In genomic region chr3:194482196-194482593, GRCh38 we compare ENCODE assay signal across 13 cellular contexts.
DNase-seq lines count a peak whose midpoint lies in the region; ATAC-seq and TF ChIP-seq lines count a peak whose summit lies in the region.
"Had no signal": no experiment of that assay in that cellular context is flagged by ENCODE, and none has a peak within 500 bp of the region (broad histone marks: within the 10 kb centered on the region; RNA-seq: fewer than 3 reads in every experiment).

No MANE protein-coding gene starts in this region.

- peaks cover 46% of the 10 kb centered on the region for H3K4me1 Mint-ChIP-seq in activated naive CD4-positive, alpha-beta T cell treated with anti-CD3 and anti-CD28 coated beads, Interleukin-2, amount 50 U/mL, for 24 hours

- peak overlapping the region; percentile 77 for H3K4me3 Mint-ChIP-seq in activated naive CD4-positive, alpha-beta T cell treated with anti-CD3 and anti-CD28 coated beads, Interleukin-2, amount 50 U/mL, for 24 hours

- peak overlapping the region; percentile 83 for H3K27ac Mint-ChIP-seq in activated naive CD4-positive, alpha-beta T cell treated with anti-CD3 and anti-CD28 coated beads, Interleukin-2, amount 50 U/mL, for 24 hours

- H3K36me3 ChIP-seq in OCI-LY3 (replicated peaks; ENCODE audit: low read depth, low read length) (peaks cover 25% of the 10 kb centered on the region), subcutaneous abdominal adipose tissue (ENCODE audit: control insufficient read depth in 5 of 5, insufficient read depth in 5 of 5, low read length in 5 of 5) (peaks cover 3 to 18% (median 4%) of the 10 kb centered on the region in 5 donors)

- H4K20me1 ChIP-seq in OCI-LY3 (ENCODE audit: insufficient read depth, low read length), result peaks cover 71% of the 10 kb centered on the region

- TF ChIP-seq CTCF in OCI-LY3 (IDR thresholded peaks at IDR 0.05; ENCODE audit: low read depth, low read length), result no peak
- no peak for TF ChIP-seq CTCF in coronary artery (IDR thresholded peaks at IDR 0.05)

- H3K27ac ChIP-seq in OCI-LY3 (ENCODE audit: low read length) (no peak overlapping the region), coronary artery (peak overlapping the region; percentile 27 to 67), subcutaneous abdominal adipose tissue (ENCODE audit: low read depth, low read length) (peak overlapping the region; percentile 64)
- H3K27ac ChIP-seq: foreskin keratinocyte, vagina had no signal

- H3K27me3 Mint-ChIP-seq in activated naive CD4-positive, alpha-beta T cell treated with anti-CD3 and anti-CD28 coated beads, Interleukin-2, amount 50 U/mL, for 24 hours, result no peaks in the 10 kb centered on the region

- no peak for DNase-seq in activated naive CD4-positive, alpha-beta T cell treated with anti-CD3 and anti-CD28 coated beads, Interleukin-2, amount 50 U/mL, for 16 hours
- DNase-seq in coronary artery (ENCODE audit: low spot score) (no peak), SIG-M5 (lab: John Stamatoyannopoulos, UW) (no peak), NCI-H1048 (lab: John Stamatoyannopoulos, UW) (no peak)
- DNase-seq: cortex of kidney, DMS79, foreskin keratinocyte, mucosa of descending colon had no signal

- H3K27me3 ChIP-seq in OCI-LY3 (ENCODE audit: low read depth, low read length) (no peaks in the 10 kb centered on the region), subcutaneous abdominal adipose tissue (ENCODE audit: control insufficient read depth in 5 of 5, insufficient read depth in 4 of 5, low read length in 5 of 5) (no peaks in the 10 kb centered on the region)
- H3K27me3 ChIP-seq: foreskin keratinocyte, vagina had no signal

- no peaks in the 10 kb centered on the region for H3K9me3 ChIP-seq in OCI-LY3 (ENCODE audit: insufficient read depth, low read length)
- no peaks in the 10 kb centered on the region for H3K9me3 ChIP-seq in subcutaneous abdominal adipose tissue (ENCODE audit: control insufficient read depth in 5 of 5, low read length in 5 of 5)
- H3K9me3 ChIP-seq: mucosa of descending colon, vagina had no signal

- ATAC-seq in GM21737 (IDR thresholded peaks at IDR 0.05; ENCODE audit: unreplicated experiment), result no peak
- ATAC-seq: foreskin keratinocyte, mucosa of descending colon had no signal

- peaks cover 91% of the 10 kb centered on the region for H3K79me2 ChIP-seq in OCI-LY3 (ENCODE audit: low read length)

- H2AFZ ChIP-seq in OCI-LY3 (ENCODE audit: low read depth, low read length), result no peak overlapping the region

- peaks cover 19% of the 10 kb centered on the region for H3K36me3 Mint-ChIP-seq in activated naive CD4-positive, alpha-beta T cell treated with anti-CD3 and anti-CD28 coated beads, Interleukin-2, amount 50 U/mL, for 24 hours

- H3K9me3 Mint-ChIP-seq in activated naive CD4-positive, alpha-beta T cell treated with anti-CD3 and anti-CD28 coated beads, Interleukin-2, amount 50 U/mL, for 24 hours, result no peaks in the 10 kb centered on the region

- no peak overlapping the region for H3K4me3 ChIP-seq in OCI-LY3 (ENCODE audit: low read length)
- H3K4me3 ChIP-seq in coronary artery, result no peak overlapping the region
- H3K4me3 ChIP-seq in subcutaneous abdominal adipose tissue (ENCODE audit: low read depth in 1 of 5, low read length in 5 of 5), result no peak overlapping the region
- H3K4me3 ChIP-seq: mucosa of descending colon, vagina had no signal

- peak overlapping the region; percentile 20 for H3K4me2 ChIP-seq in OCI-LY3 (ENCODE audit: low read length)

- H3K4me1 ChIP-seq in OCI-LY3 (ENCODE audit: low read length) (peaks cover 24% of the 10 kb centered on the region), subcutaneous abdominal adipose tissue (ENCODE audit: control insufficient read depth in 5 of 5, insufficient read depth in 5 of 5, low read length in 5 of 5) (peaks cover 2 to 39% (median 27%) of the 10 kb centered on the region in 5 donors)

- H3K9ac ChIP-seq in OCI-LY3 (ENCODE audit: low read length) (no peak overlapping the region), subcutaneous abdominal adipose tissue (ENCODE audit: low read length in 5 of 5) (no peak overlapping the region)
